ENCODE assay signal across 24 cellular contexts in the genomic region with DNA sequence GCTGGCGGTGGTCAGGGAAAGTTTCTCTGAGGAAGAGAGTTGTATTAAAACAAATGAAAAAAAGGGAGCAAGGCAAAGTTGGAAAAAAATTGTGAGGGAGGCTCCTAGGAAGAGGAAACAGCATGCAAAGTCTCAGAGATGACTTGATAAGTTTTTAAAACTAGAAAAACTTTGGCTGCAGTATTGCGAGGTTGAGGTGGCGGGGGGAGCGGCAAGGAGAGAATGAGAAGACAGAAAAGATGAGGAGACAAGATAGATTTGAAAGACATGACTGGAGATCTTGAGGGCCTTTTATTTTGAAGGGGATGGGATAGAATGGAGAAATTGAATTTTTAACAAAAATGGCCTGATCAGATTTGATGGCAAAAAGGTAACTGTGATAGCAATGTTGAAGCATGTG.
"Had no signal": no experiment of that assay in that cellular context is flagged by ENCODE, and none has a peak within 500 bp of the region (broad histone marks: within the 10 kb centered on the region; RNA-seq: fewer than 3 reads in every experiment).

No MANE protein-coding gene starts in this region.

- H3K36me3 Mint-ChIP-seq: natural killer cell treated with Interleukin-12 subunit alpha and Interleukin-12 subunit beta and Interleukin-15 and Interleukin-18, amount 100 ng/mL, for 72 hours; T-cell had no signal

- H3K27me3 ChIP-seq: esophagus squamous epithelium, gastrocnemius medialis, left lung, neutrophil, ovary, right atrium auricular region, spleen, upper lobe of left lung had no signal

- H3K27ac Mint-ChIP-seq: activated CD4-positive, alpha-beta memory T cell treated with anti-CD3 and anti-CD28 coated beads, Interleukin-2, amount 10 ng/mL, durations not matched to agents 7 days and 5 days; activated naive CD4-positive, alpha-beta T cell treated with anti-CD3 and anti-CD28 coated beads, Interleukin-2, amount 50 U/mL, for 72 hours; activated T-helper 1 cell treated with anti-CD3 and anti-CD28 coated beads, Interleukin-12 subunit alpha, Interleukin-12 subunit beta, Interleukin-2, Interleukin-4 antibody, amounts not matched to agents 30 ng/mL and 10 ng/mL and 1 ng/mL, durations not matched to agents 14 hours and 24 hours and 36 hours; natural killer cell treated with Interleukin-12 subunit alpha and Interleukin-12 subunit beta and Interleukin-15 and Interleukin-18, amount 100 ng/mL, for 72 hours had no signal

- H3K4me3 Mint-ChIP-seq: activated CD4-positive, alpha-beta memory T cell treated with anti-CD3 and anti-CD28 coated beads, Interleukin-2, amount 10 ng/mL, durations not matched to agents 7 days and 5 days; activated T-helper 1 cell treated with anti-CD3 and anti-CD28 coated beads, Interleukin-12 subunit alpha, Interleukin-12 subunit beta, Interleukin-2, Interleukin-4 antibody, amounts not matched to agents 30 ng/mL and 10 ng/mL and 1 ng/mL, durations not matched to agents 14 hours and 24 hours and 36 hours; natural killer cell treated with Interleukin-12 subunit alpha and Interleukin-12 subunit beta and Interleukin-15 and Interleukin-18, amount 100 ng/mL, for 72 hours; T-cell had no signal

- H3K9me3 ChIP-seq: esophagus squamous epithelium, gastrocnemius medialis, left lung, neutrophil, ovary, psoas muscle, right atrium auricular region, spleen, thoracic aorta, upper lobe of left lung had no signal

- H3K27ac ChIP-seq: esophagus squamous epithelium, gastrocnemius medialis, left lung, neutrophil, ovary, psoas muscle, spleen, thoracic aorta, upper lobe of left lung had no signal

- ATAC-seq: activated naive CD4-positive, alpha-beta T cell treated with anti-CD3 and anti-CD28 coated beads, Interleukin-2, amount 50 U/mL, for 72 hours; gastrocnemius medialis; left lung; natural killer cell treated with Interleukin-12 subunit alpha and Interleukin-12 subunit beta and Interleukin-15 and Interleukin-18, amount 100 ng/mL, for 72 hours; psoas muscle; T-cell had no signal

- DNase-seq: activated CD4-positive, alpha-beta memory T cell treated with anti-CD3 and anti-CD28 coated beads, Interleukin-2, amount 10 ng/mL, durations not matched to agents 7 days and 5 days; activated CD4-positive, alpha-beta T cell treated with anti-CD3 and anti-CD28 coated beads for 4 hours; activated CD4-positive, CD25-positive, alpha-beta regulatory T cell; central memory CD4-positive, alpha-beta T cell; esophagus squamous epithelium; gastrocnemius medialis; hippocampal formation; kidney glomerular epithelial cell; left lung; mammary epithelial cell; midbrain; ovary; psoas muscle; spleen; stimulated activated CD4-positive, alpha-beta T cell treated with anti-CD3 and anti-CD28 coated beads, Interleukin-4, amount 100 ng/mL, for 1 hour; T-cell; T1000; upper lobe of left lung had no signal

- H3K4me3 ChIP-seq: esophagus squamous epithelium, gastrocnemius medialis, left lung, ovary, psoas muscle, right atrium auricular region, spleen, thoracic aorta, upper lobe of left lung had no signal

- H3K27me3 Mint-ChIP-seq: activated CD4-positive, alpha-beta memory T cell treated with anti-CD3 and anti-CD28 coated beads, Interleukin-2, amount 10 ng/mL, durations not matched to agents 7 days and 5 days; natural killer cell treated with Interleukin-12 subunit alpha and Interleukin-12 subunit beta and Interleukin-15 and Interleukin-18, amount 100 ng/mL, for 72 hours; T-cell had no signal

- H3K9me3 Mint-ChIP-seq: activated CD4-positive, alpha-beta memory T cell treated with anti-CD3 and anti-CD28 coated beads, Interleukin-2, amount 10 ng/mL, durations not matched to agents 7 days and 5 days; activated naive CD4-positive, alpha-beta T cell treated with anti-CD3 and anti-CD28 coated beads, Interleukin-2, amount 50 U/mL, for 72 hours; activated T-helper 1 cell treated with anti-CD3 and anti-CD28 coated beads, Interleukin-12 subunit alpha, Interleukin-12 subunit beta, Interleukin-2, Interleukin-4 antibody, amounts not matched to agents 30 ng/mL and 10 ng/mL and 1 ng/mL, durations not matched to agents 14 hours and 24 hours and 36 hours; natural killer cell treated with Interleukin-12 subunit alpha and Interleukin-12 subunit beta and Interleukin-15 and Interleukin-18, amount 100 ng/mL, for 72 hours; T-cell had no signal

- H3K36me3 ChIP-seq: esophagus squamous epithelium, gastrocnemius medialis, left lung, neutrophil, ovary, right atrium auricular region, spleen, thoracic aorta, upper lobe of left lung had no signal
